In the genomic region with DNA sequence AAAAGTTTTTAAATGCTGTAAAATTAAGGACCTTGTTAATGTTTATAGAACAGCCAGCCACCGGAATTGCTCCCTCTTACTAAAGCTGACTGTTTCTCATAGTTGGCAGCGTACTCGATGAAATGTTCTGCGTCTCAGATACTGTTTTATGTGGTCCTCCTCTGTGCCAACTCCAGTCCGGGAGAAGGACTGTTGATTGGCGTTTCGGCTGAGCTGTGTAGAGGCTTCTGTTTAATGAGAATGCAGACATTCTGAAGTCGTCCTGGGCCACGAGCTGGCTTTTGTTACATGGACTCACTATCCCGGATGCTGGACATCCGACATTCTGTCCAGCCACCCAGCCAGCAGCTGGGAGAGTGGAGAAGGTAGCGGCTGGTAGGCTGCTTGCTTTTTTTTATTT, we compare ENCODE assay signal across 9 cellular contexts.
A peak's percentile ranks its signal among the peaks of the same experiment; 100 is the strongest.
DNase-seq lines count a peak whose midpoint lies in the region; ATAC-seq, FAIRE-seq and TF ChIP-seq lines count a peak whose summit lies in the region.
"Had no signal": no experiment of that assay in that cellular context is flagged by ENCODE, and none has a peak within 500 bp of the region (broad histone marks: within the 10 kb centered on the region; RNA-seq: fewer than 3 reads in every experiment).

No MANE protein-coding gene starts in this region.

- intact Hi-C loops in right cardiac atrium (cut with DNase I) (no loop called here), sciatic nerve (cut with DNase I) (no loop called here)

- TF ChIP-seq CTCF in astrocyte of the spinal cord (IDR thresholded peaks at IDR 0.05; ENCODE audit: low read depth, low read length) = no peak

- 29% methylated on average over 12 of the region's 12 CpGs for WGBS in right cardiac atrium

- no peaks in the 10 kb centered on the region for H3K9me3 ChIP-seq in right cardiac atrium (ENCODE audit: control insufficient read depth, low read length)
- H3K9me3 ChIP-seq: mucosa of descending colon had no signal

- peaks cover 3% of the 10 kb centered on the region for H3K4me1 ChIP-seq in right cardiac atrium (ENCODE audit: control insufficient read depth, insufficient read depth, low read length)

- DNase-seq in DMS79 (lab: John Stamatoyannopoulos, UW) (peak; percentile 63), astrocyte of the spinal cord (ENCODE audit: low read depth, low spot score) (peak; percentile 78), right cardiac atrium (peak in 1 of 3 donors; percentile 61), sciatic nerve (ENCODE audit: low spot score) (peak; percentile 52), T1000 (lab: John Stamatoyannopoulos, UW) (no peak), GM12892 (ENCODE audit: insufficient read length) (no peak)
- no peak for DNase-seq in activated CD4-positive, alpha-beta T cell treated with anti-CD3 and anti-CD28 coated beads for 1 hour
- no peak for DNase-seq in stimulated activated CD4-positive, alpha-beta T cell treated with anti-CD3 and anti-CD28 coated beads, Interleukin-4, amount 100 ng/mL, for 24 hours
- DNase-seq: mucosa of descending colon had no signal

- H3K27me3 ChIP-seq in right cardiac atrium (ENCODE audit: control insufficient read depth, insufficient read depth) = no peaks in the 10 kb centered on the region

- H3K4me3 ChIP-seq in astrocyte of the spinal cord (ENCODE audit: low read depth, low read length) (no peak overlapping the region), right cardiac atrium (ENCODE audit: low read length) (no peak overlapping the region)
- H3K4me3 ChIP-seq: mucosa of descending colon had no signal

- TF ChIP-seq POLR2A in GM12892 (IDR thresholded peaks at IDR 0.05; ENCODE audit: low read depth, low read length) = no peak

- no peak for FAIRE-seq in GM12892 (lab: Jason Lieb, UNC)

- H3K27ac ChIP-seq in right cardiac atrium (ENCODE audit: low read length) = peak overlapping the region; percentile 67

- in situ Hi-C loops in astrocyte of the spinal cord (cut with HindIII; ENCODE audit: low sequenced_read_pairs) = no loop called here

- ATAC-seq in right cardiac atrium (peak; percentile 66 to 69), sciatic nerve (peak; percentile 68)
- ATAC-seq: mucosa of descending colon had no signal

Comparison
In these comparisons a context has a peak if more than half of its experiments do, and no peak if none do; other contexts are left out.
1. DNase-seq: peak in DMS79 (single experiment), astrocyte of the spinal cord (single experiment) and sciatic nerve (single experiment); none in T1000 (single experiment), activated CD4-positive, alpha-beta T cell treated with anti-CD3 and anti-CD28 coated beads for 1 hour (single experiment), stimulated activated CD4-positive, alpha-beta T cell treated with anti-CD3 and anti-CD28 coated beads, Interleukin-4, amount 100 ng/mL, for 24 hours (single experiment) and GM12892 (single experiment).